Comparison of ENCODE assay signal across 8 cellular contexts in genomic region chr11:36288442-36289225, GRCh38. TPM values are rescaled to one million over a fixed set of nuclear protein-coding genes. Genes with fewer than 3 reads are reported as not detected.
DNase-seq lines count a peak whose midpoint lies in the region; ATAC-seq lines count a peak whose summit lies in the region.

No MANE protein-coding gene starts in this region.

- CTCF ChIA-PET in activated CD8-positive, alpha-beta T cell treated with anti-CD3 and anti-CD28 coated beads, Interleukin-2, amount 10 ng/mL, durations not matched to agents 7 days and 5 days (lab: Charles Lee): interaction anchor here (0.6 to 13.5 kb wide), 7 partner anchors 23 to 458 kb away, joined by 3 to 201 read pairs (median 5); partner anchors contain the start of gene TRAF6

- H3K4me3 ChIP-seq in iPS-18a (ENCODE audit: low read length): peak overlapping the region; percentile 80
- H3K4me3 ChIP-seq in stomach smooth muscle (ENCODE audit: low read length in 2 of 2): peak overlapping the region; percentile 88 to 93

- H3K9me3 Mint-ChIP-seq in stimulated activated naive CD8-positive, alpha-beta T cell treated with anti-CD3 and anti-CD28 coated beads, Interleukin-15, Interleukin-2, amounts not matched to agents 100 ng/mL and 50 ng/mL, for 24 hours: no peaks in the 10 kb centered on the region
- H3K9me3 Mint-ChIP-seq in activated CD8-positive, alpha-beta T cell treated with anti-CD3 and anti-CD28 coated beads, Interleukin-2, amount 10 ng/mL, durations not matched to agents 7 days and 5 days (ENCODE audit: insufficient read depth): no peaks in the 10 kb centered on the region

- H3K9ac ChIP-seq in iPS-18a (ENCODE audit: low read length) (peak overlapping the region; percentile 66), stomach smooth muscle (ENCODE audit: low read length in 2 of 2) (peak overlapping the region; percentile 66 to 86)

- H3K27ac Mint-ChIP-seq in stimulated activated naive CD8-positive, alpha-beta T cell treated with anti-CD3 and anti-CD28 coated beads, Interleukin-15, Interleukin-2, amounts not matched to agents 100 ng/mL and 50 ng/mL, for 24 hours: peak overlapping the region; percentile 86
- H3K27ac Mint-ChIP-seq in activated CD8-positive, alpha-beta T cell treated with anti-CD3 and anti-CD28 coated beads, Interleukin-2, amount 10 ng/mL, durations not matched to agents 7 days and 5 days: peak overlapping the region; percentile 89

- peaks cover 43% of the 10 kb centered on the region for H3K4me1 Mint-ChIP-seq in stimulated activated naive CD8-positive, alpha-beta T cell treated with anti-CD3 and anti-CD28 coated beads, Interleukin-15, Interleukin-2, amounts not matched to agents 100 ng/mL and 50 ng/mL, for 24 hours (ENCODE audit: low read depth)
- H3K4me1 Mint-ChIP-seq in activated CD8-positive, alpha-beta T cell treated with anti-CD3 and anti-CD28 coated beads, Interleukin-2, amount 10 ng/mL, durations not matched to agents 7 days and 5 days (ENCODE audit: low read depth): peaks cover 30% of the 10 kb centered on the region

- H3K27me3 ChIP-seq in iPS-18a (ENCODE audit: control insufficient read depth, insufficient read depth, low read length) (peaks cover 14% of the 10 kb centered on the region), stomach smooth muscle (ENCODE audit: control insufficient read depth in 1 of 2, insufficient read depth in 2 of 2, low read length in 2 of 2) (no peaks in the 10 kb centered on the region)

- H3K27me3 Mint-ChIP-seq in stimulated activated naive CD8-positive, alpha-beta T cell treated with anti-CD3 and anti-CD28 coated beads, Interleukin-15, Interleukin-2, amounts not matched to agents 100 ng/mL and 50 ng/mL, for 24 hours: no peaks in the 10 kb centered on the region
- H3K27me3 Mint-ChIP-seq in activated CD8-positive, alpha-beta T cell treated with anti-CD3 and anti-CD28 coated beads, Interleukin-2, amount 10 ng/mL, durations not matched to agents 7 days and 5 days (ENCODE audit: low read depth): no peaks in the 10 kb centered on the region

- no peak overlapping the region for H3K27ac ChIP-seq in iPS-18a (ENCODE audit: low read length)
- no peak overlapping the region for H3K27ac ChIP-seq in stomach smooth muscle (ENCODE audit: low read length)

- no peak for DNase-seq in stimulated activated naive CD8-positive, alpha-beta T cell treated with anti-CD3 and anti-CD28 coated beads, Interleukin-15, Interleukin-2, amounts not matched to agents 100 U/mL and 50 U/mL, for 24 hours
- no peak for DNase-seq in activated CD8-positive, alpha-beta T cell treated with anti-CD3 and anti-CD28 coated beads, Interleukin-2, amount 10 ng/mL, durations not matched to agents 7 days and 5 days
- no peak for DNase-seq in superior temporal gyrus (ENCODE audit: extremely low spot score)
- no peak for DNase-seq in NCI-H2196 treated with DMSO at 0.1 percent for 48 hours (lab: John Stamatoyannopoulos, UW; ENCODE audit: unreplicated experiment)

- POLR2A ChIA-PET in activated CD8-positive, alpha-beta T cell treated with anti-CD3 and anti-CD28 coated beads, Interleukin-2, amount 10 ng/mL, durations not matched to agents 7 days and 5 days (lab: Charles Lee): interaction anchor here (0.5 to 1.2 kb wide), 2 partner anchors 15 to 211 kb away, joined by 3 read pairs; no protein-coding TSS in a partner anchor

- H3K4me1 ChIP-seq in iPS-18a (ENCODE audit: control insufficient read depth, low read depth, low read length) (no peaks in the 10 kb centered on the region), stomach smooth muscle (ENCODE audit: control insufficient read depth, insufficient read depth, low read length) (no peaks in the 10 kb centered on the region)

- peak overlapping the region; percentile 94 for H3K4me3 Mint-ChIP-seq in stimulated activated naive CD8-positive, alpha-beta T cell treated with anti-CD3 and anti-CD28 coated beads, Interleukin-15, Interleukin-2, amounts not matched to agents 100 ng/mL and 50 ng/mL, for 24 hours
- peak overlapping the region; percentile 92 for H3K4me3 Mint-ChIP-seq in activated CD8-positive, alpha-beta T cell treated with anti-CD3 and anti-CD28 coated beads, Interleukin-2, amount 10 ng/mL, durations not matched to agents 7 days and 5 days

- ATAC-seq in stimulated activated naive CD8-positive, alpha-beta T cell treated with anti-CD3 and anti-CD28 coated beads, Interleukin-15, Interleukin-2, amounts not matched to agents 100 U/mL and 50 U/mL, for 24 hours: no peak
- ATAC-seq in activated CD8-positive, alpha-beta T cell treated with anti-CD3 and anti-CD28 coated beads, Interleukin-2, amount 10 ng/mL, durations not matched to agents 7 days and 5 days: no peak
- ATAC-seq in GM18858 (IDR thresholded peaks at IDR 0.05; ENCODE audit: unreplicated experiment): no peak

- H3K36me3 ChIP-seq in iPS-18a (ENCODE audit: control insufficient read depth, low read depth, low read length): no peaks in the 10 kb centered on the region
- no peaks in the 10 kb centered on the region for H3K36me3 ChIP-seq in stomach smooth muscle (ENCODE audit: control insufficient read depth in 2 of 2, insufficient read depth in 2 of 2, low read length in 2 of 2)

- no peaks in the 10 kb centered on the region for H3K36me3 Mint-ChIP-seq in stimulated activated naive CD8-positive, alpha-beta T cell treated with anti-CD3 and anti-CD28 coated beads, Interleukin-15, Interleukin-2, amounts not matched to agents 100 ng/mL and 50 ng/mL, for 24 hours (ENCODE audit: low read depth)
- H3K36me3 Mint-ChIP-seq in activated CD8-positive, alpha-beta T cell treated with anti-CD3 and anti-CD28 coated beads, Interleukin-2, amount 10 ng/mL, durations not matched to agents 7 days and 5 days (ENCODE audit: low read depth): no peaks in the 10 kb centered on the region

- no peaks in the 10 kb centered on the region for H3K9me3 ChIP-seq in iPS-18a (ENCODE audit: control insufficient read depth, low read depth, low read length)
- no peaks in the 10 kb centered on the region for H3K9me3 ChIP-seq in stomach smooth muscle (ENCODE audit: control insufficient read depth in 2 of 2, low read length in 2 of 2)

RNA-seq across cellular contexts. Expression of gene COMMD9, which starts 0.6 kb away (rescaled TPM):
- 10 to 100 TPM; 44.6 to 47.5 TPM for total RNA-seq in activated CD8-positive, alpha-beta T cell treated with anti-CD3 and anti-CD28 coated beads, Interleukin-2, amount 10 ng/mL, durations not matched to agents 7 days and 5 days

RNA-seq across cellular contexts. Expression of gene PRR5L, which starts 7.5 kb away (rescaled TPM):
- 1 to 10 TPM; 3.4 to 4.5 TPM for total RNA-seq in activated CD8-positive, alpha-beta T cell treated with anti-CD3 and anti-CD28 coated beads, Interleukin-2, amount 10 ng/mL, durations not matched to agents 7 days and 5 days
